Comparison of ENCODE assay signal across 17 cellular contexts in the genomic region with DNA sequence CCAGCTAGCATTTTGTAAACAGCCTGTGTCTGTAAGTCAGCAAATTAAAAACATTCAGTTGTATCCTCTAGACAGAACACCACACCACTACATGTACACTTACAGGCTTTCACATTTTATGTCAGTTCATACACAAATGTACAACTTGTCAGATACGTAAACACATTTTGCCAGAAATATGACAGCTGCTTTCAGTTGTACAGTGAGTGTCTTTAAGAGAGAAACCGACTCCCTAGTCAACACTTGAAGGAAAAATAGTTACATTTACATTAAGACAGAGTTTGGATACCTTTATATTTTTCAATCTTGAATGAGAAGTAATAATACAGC. TPM values are rescaled to one million over a fixed set of nuclear protein-coding genes. Genes with fewer than 3 reads are reported as not detected.
DNase-seq lines count a peak whose midpoint lies in the region; ATAC-seq and TF ChIP-seq lines count a peak whose summit lies in the region.
"Had no signal": no experiment of that assay in that cellular context is flagged by ENCODE, and none has a peak within 500 bp of the region (broad histone marks: within the 10 kb centered on the region; RNA-seq: fewer than 3 reads in every experiment).

No MANE protein-coding gene starts in this region.

- no peaks in the 10 kb centered on the region for H3K9me3 Mint-ChIP-seq in brain
- no peaks in the 10 kb centered on the region for H3K9me3 Mint-ChIP-seq in progenitor cell of endocrine pancreas (ENCODE audit: low read depth)
- H3K9me3 Mint-ChIP-seq: IgD-negative memory B cell had no signal

- DNase-seq in cardiac muscle cell (ENCODE audit: low read depth in 1 of 2, low spot score in 1 of 2) (no peak), left ventricle myocardium superior (no peak), progenitor cell of endocrine pancreas (ENCODE audit: low spot score, unreplicated experiment) (no peak), DMS153 treated with DMSO at 0.1 percent for 48 hours (lab: John Stamatoyannopoulos, UW; ENCODE audit: unreplicated experiment) (no peak), testis (no peak)
- DNase-seq in activated effector memory CD4-positive, alpha-beta T cell treated with Interleukin-2 at 50 U/mL for 16 hours: no peak
- DNase-seq: Kasumi-1, NCI-H1048, NCI-H1417 treated with DMSO at 0.1 percent for 48 hours, NCI-H187, NCI-H446 treated with DMSO at 0.1 percent for 48 hours, NCI-H526 treated with DMSO at 0.1 percent for 48 hours had no signal

- TF ChIP-seq POLR2A in testis (IDR thresholded peaks at IDR 0.05): no peak

- H3K36me3 ChIP-seq in cardiac muscle cell (peaks cover 33% of the 10 kb centered on the region), testis (ENCODE audit: low read depth, missing control alignments) (no peaks in the 10 kb centered on the region)

- H3K27me3 ChIP-seq in cardiac muscle cell: no peaks in the 10 kb centered on the region
- H3K27me3 ChIP-seq in testis: no peaks in the 10 kb centered on the region
- H3K27me3 ChIP-seq: SJSA1 had no signal

- H3K4me3 ChIP-seq in cardiac muscle cell (no peak overlapping the region), testis (no peak overlapping the region)
- H3K4me3 ChIP-seq: SJSA1 had no signal

- H3K4me1 Mint-ChIP-seq in brain: peaks cover 10% of the 10 kb centered on the region
- peaks cover 18% of the 10 kb centered on the region for H3K4me1 Mint-ChIP-seq in progenitor cell of endocrine pancreas (ENCODE audit: low read depth)

- intact Hi-C loops in left ventricle myocardium superior (cut with micrococcal nuclease): no loop called here
- intact Hi-C loops in testis (cut with DNase I; ENCODE audit: low total_unique reads): no loop called here

- peak overlapping the region in 3 of 5 experiments; percentile 34 to 83 (median 59) for H3K27ac Mint-ChIP-seq in brain
- peak overlapping the region; percentile 3 for H3K27ac Mint-ChIP-seq in progenitor cell of endocrine pancreas
- H3K27ac Mint-ChIP-seq: IgD-negative memory B cell had no signal

- H3K4me3 Mint-ChIP-seq in brain (no peak overlapping the region), progenitor cell of endocrine pancreas (ENCODE audit: low read depth) (no peak overlapping the region)
- H3K4me3 Mint-ChIP-seq: IgD-negative memory B cell had no signal

- TF ChIP-seq CTCF in cardiac muscle cell (IDR thresholded peaks at IDR 0.05; ENCODE audit: low read depth, low read length): no peak
- TF ChIP-seq CTCF in brain (conservative IDR thresholded peaks at IDR 0.05): no peak
- no peak for TF ChIP-seq CTCF in progenitor cell of endocrine pancreas (IDR thresholded peaks at IDR 0.05; ENCODE audit: unreplicated experiment)
- TF ChIP-seq CTCF in testis (IDR thresholded peaks at IDR 0.05): no peak

- H3K36me3 Mint-ChIP-seq in brain: peaks cover 38% of the 10 kb centered on the region
- peaks cover 16% of the 10 kb centered on the region for H3K36me3 Mint-ChIP-seq in progenitor cell of endocrine pancreas (ENCODE audit: insufficient read depth)

- H3K4me1 ChIP-seq in cardiac muscle cell (ENCODE audit: low read depth) (peaks cover 3% of the 10 kb centered on the region), testis (no peaks in the 10 kb centered on the region)

- no peak for ATAC-seq in left ventricle myocardium superior
- ATAC-seq: Right ventricle myocardium inferior had no signal

- H3K27ac ChIP-seq in cardiac muscle cell (peak overlapping the region; percentile 38), testis (no peak overlapping the region)
- H3K27ac ChIP-seq: C4-2B, SJSA1 had no signal

- H3K9me3 ChIP-seq in cardiac muscle cell (ENCODE audit: low read depth) (no peaks in the 10 kb centered on the region), testis (no peaks in the 10 kb centered on the region)

- WGBS in testis, 2 donors: 82 to 85% methylated on average over 2 of the region's 2 CpGs

- H3K27me3 Mint-ChIP-seq in brain (peaks cover 2% of the 10 kb centered on the region), progenitor cell of endocrine pancreas (no peaks in the 10 kb centered on the region)
- H3K27me3 Mint-ChIP-seq: IgD-negative memory B cell had no signal

RNA-seq across cellular contexts. Expression of a gene that starts 15.2 kb away (rescaled TPM):
- total RNA-seq in cardiac muscle cell: 22.1 and 22.6 TPM in 2 replicates
- polyA plus RNA-seq in cardiac muscle cell: 24.4 and 30.2 TPM in 2 replicates
- 101 TPM for total RNA-seq in left ventricle myocardium superior
- polyA plus RNA-seq in brain (ENCODE audit: insufficient read depth, low read depth, low replicate concordance): 16.4 TPM
- 28.1 and 31.8 TPM in 2 replicates for total RNA-seq in progenitor cell of endocrine pancreas
- 10 to 100 TPM; 25.6 to 28.9 TPM for total RNA-seq in testis
- 38.3 TPM for polyA plus RNA-seq in testis (ENCODE audit: insufficient read depth, low read depth, low replicate concordance)

RNA-seq across cellular contexts. Expression of a gene that starts 19.2 kb away (rescaled TPM):
- total RNA-seq in cardiac muscle cell: 107 and 112 TPM in 2 replicates
- 188 and 196 TPM in 2 replicates for polyA plus RNA-seq in cardiac muscle cell
- 301 TPM for total RNA-seq in left ventricle myocardium superior
- polyA plus RNA-seq in brain (ENCODE audit: insufficient read depth, low read depth, low replicate concordance): 60.9 TPM
- 90.1 and 94.1 TPM in 2 replicates for total RNA-seq in progenitor cell of endocrine pancreas
- total RNA-seq in testis: 10 to 100 TPM; 80.6 to 87.6 TPM
- 99.8 TPM for polyA plus RNA-seq in testis (ENCODE audit: insufficient read depth, low read depth, low replicate concordance)
